In genomic region chr11:18721576-18722292, GRCh38 we compare ENCODE assay signal across 8 cellular contexts. TPM values are rescaled to one million over a fixed set of nuclear protein-coding genes. Genes with fewer than 3 reads are reported as not detected.
DNase-seq lines count a peak whose midpoint lies in the region; ATAC-seq lines count a peak whose summit lies in the region.

No MANE protein-coding gene starts in this region.

- ATAC-seq in HG02610 (IDR thresholded peaks at IDR 0.05; ENCODE audit: unreplicated experiment), result peak; percentile 67

- DNase-seq in activated gamma-delta T cell treated with Interleukin-2 at 50 U/mL for 16 hours (peak; percentile 45), activated gamma-delta T cell (lab: John Stamatoyannopoulos, UW) (no peak), NCI-H1105 treated with DMSO at 0.1 percent for 48 hours (lab: John Stamatoyannopoulos, UW) (peak; percentile 71), midbrain (lab: John Stamatoyannopoulos, UW) (peak; percentile 15)
- DNase-seq in activated CD4-positive, alpha-beta T cell treated with anti-CD3 and anti-CD28 coated beads, Interleukin-2, amount 50 U/mL, for 1 hour, result peak; percentile 38
- peak; percentile 15 for DNase-seq in effector CD8-positive, alpha-beta T cell (lab: John Stamatoyannopoulos, UW)

- H3K27ac ChIP-seq in temporal lobe (ENCODE audit: low read depth, low read length), result peak overlapping the region; percentile 21

RNA-seq across cellular contexts. Expression of gene IGSF22, which starts 4.3 kb away (rescaled TPM):
- total RNA-seq in temporal lobe, result under 0.01 TPM

RNA-seq across cellular contexts. Expression of gene TMEM86A, which starts 23.2 kb away (rescaled TPM):
- 4.2 TPM for total RNA-seq in temporal lobe
